Comparison of ENCODE assay signal across 8 cellular contexts in genomic region chr7:68980432-68980831, GRCh38.
DNase-seq lines count a peak whose midpoint lies in the region; ATAC-seq and TF ChIP-seq lines count a peak whose summit lies in the region.
"Not testable (repeated sequence)": the region's sequence is repeated elsewhere in the genome, so short reads cannot be mapped to it uniquely, and the experiment has no call there.

No MANE protein-coding gene starts in this region.

- ATAC-seq in SK-N-SH treated with all-trans-retinoic acid at 6 μM for 48 hours = peak; percentile 58
- peak; percentile 84 for ATAC-seq in foreskin keratinocyte
- ATAC-seq in omental fat pad (ENCODE audit: low FRiP score) = peak; percentile 94

- peak overlapping the region; percentile 94 for H3K27ac ChIP-seq in foreskin keratinocyte

- H3K4me3 ChIP-seq in cardiac fibroblast (replicated peaks in 1 of 2; ENCODE audit: low read depth in 2 of 2, low read length in 2 of 2) = not testable (repeated sequence)

- not testable (repeated sequence) for H3K4me1 ChIP-seq in foreskin keratinocyte

- TF ChIP-seq CTCF in cardiac fibroblast (IDR thresholded peaks at IDR 0.05; ENCODE audit: low read depth, low read length); foreskin keratinocyte (conservative IDR thresholded peaks at IDR 0.05); omental fat pad (IDR thresholded peaks at IDR 0.05): not testable (repeated sequence)

- H3K27me3 ChIP-seq in foreskin keratinocyte = not testable (repeated sequence)

- peak; percentile 58 for DNase-seq in EH (ENCODE audit: low read depth)
- peak; percentile 85 for DNase-seq in M059J (ENCODE audit: low read depth)
- peak; percentile 12 to 22 for DNase-seq in cardiac fibroblast (ENCODE audit: low read depth in 2 of 2)
- peak; percentile 11 to 75 for DNase-seq in foreskin keratinocyte
- DNase-seq in iris pigment epithelial cell (ENCODE audit: low read depth) = peak; percentile 16
- not testable (repeated sequence) for DNase-seq in omental fat pad (ENCODE audit: low spot score)
- DNase-seq in stromal cell of bone marrow (ENCODE audit: low read depth) = peak; percentile 87

TF ChIP-seq in SK-N-SH treated with all-trans-retinoic acid at 6 μM for 48 hours, 23 proteins besides CTCF, POLR2A, EP300 and RAD21:
- peak; percentile 71; the same call in 1 of the 2 replicates for TF ChIP-seq PATZ1 (CRISPR knock-in tag; IDR thresholded peaks at IDR 0.05; ENCODE audit: borderline replicate concordance)
